In the genomic region with DNA sequence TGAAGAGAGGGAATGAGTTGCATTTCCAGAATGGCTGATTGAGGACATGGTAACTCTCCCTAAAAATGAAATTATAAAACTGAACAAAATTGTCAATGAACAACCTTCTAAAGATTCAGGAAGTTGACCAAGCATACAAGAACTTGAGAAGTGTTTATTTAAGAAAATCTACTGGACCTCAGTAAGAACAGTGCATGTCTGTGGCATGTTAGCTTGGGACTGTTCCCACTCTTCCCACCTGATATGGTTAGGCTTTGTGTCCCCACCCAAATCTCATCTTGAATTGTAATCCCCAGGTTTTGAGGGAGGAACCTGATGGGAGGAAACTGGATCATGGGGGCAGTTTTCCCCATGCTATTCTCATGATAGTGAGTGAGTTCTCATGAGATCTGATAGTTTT, we compare ENCODE assay signal across 25 cellular contexts. TPM values are rescaled to one million over a fixed set of nuclear protein-coding genes. Genes with fewer than 3 reads are reported as not detected.
DNase-seq lines count a peak whose midpoint lies in the region; ATAC-seq, FAIRE-seq and TF ChIP-seq lines count a peak whose summit lies in the region.
"Had no signal": no experiment of that assay in that cellular context is flagged by ENCODE, and none has a peak within 500 bp of the region (broad histone marks: within the 10 kb centered on the region; RNA-seq: fewer than 3 reads in every experiment).

No MANE protein-coding gene starts in this region.

- no peak overlapping the region for H3K23ac ChIP-seq in H9 (ENCODE audit: insufficient read length, low read depth, low read length)

- H3K36me3 ChIP-seq in HUES64 (ENCODE audit: insufficient read depth, low read length) (no peaks in the 10 kb centered on the region), brain microvascular endothelial cell (replicated peaks) (no peaks in the 10 kb centered on the region)
- H3K36me3 ChIP-seq: BE2C, BLaER1 had no signal

- no peak overlapping the region for H2BK20ac ChIP-seq in H9 (ENCODE audit: low read depth, low read length, poor library complexity, severe bottlenecking)

- no peaks in the 10 kb centered on the region for H3K23me2 ChIP-seq in H9 (ENCODE audit: insufficient read length, low read depth, low read length, poor library complexity, severe bottlenecking)

- H4K91ac ChIP-seq in H9 (ENCODE audit: insufficient read length, low read depth, low read length) = no peak overlapping the region

- H4K5ac ChIP-seq in H9 (ENCODE audit: insufficient read length, low read depth, low read length) = no peak overlapping the region

- no peak overlapping the region for H2BK15ac ChIP-seq in H9 (ENCODE audit: low read depth, low read length)

- no peak overlapping the region for H3K56ac ChIP-seq in H9 (ENCODE audit: insufficient read length, low read depth, low read length)

- no peak overlapping the region for H3K9ac ChIP-seq in H9 (ENCODE audit: extremely low read depth, insufficient read length, low read length)
- H3K9ac ChIP-seq in HUES64 (ENCODE audit: low read depth, low read length) = no peak overlapping the region
- H3K9ac ChIP-seq: BLaER1 had no signal

- no peak overlapping the region for H3T11ph ChIP-seq in H9 (ENCODE audit: low read length)

- H3K27me3 Mint-ChIP-seq in H9 (ENCODE audit: low read depth) = no peaks in the 10 kb centered on the region

- H3K18ac ChIP-seq in H9 (ENCODE audit: insufficient read length, low read depth, low read length) = no peak overlapping the region

- H2BK12ac ChIP-seq in H9 (ENCODE audit: insufficient read length, low read depth, low read length) = no peak overlapping the region

- peaks cover 11 to 23% (median 18%) of the 10 kb centered on the region in 3 experiments; a peak in 6 of 7 replicates for H3K36me3 Mint-ChIP-seq in H9 (ENCODE audit: insufficient read depth in 1 of 3, low read depth in 3 of 3)
- H3K36me3 Mint-ChIP-seq: CD8-positive, alpha-beta T cell had no signal

- H3K9me3 ChIP-seq in H9 (ENCODE audit: control insufficient read depth, low read depth, low read length) = peaks cover 5% of the 10 kb centered on the region
- peaks cover 14% of the 10 kb centered on the region for H3K9me3 ChIP-seq in HUES64 (ENCODE audit: insufficient read depth, low read depth, low read length)
- H3K9me3 ChIP-seq: BE2C, Caco-2 had no signal

- no peaks in the 10 kb centered on the region for H3K79me1 ChIP-seq in H9 (ENCODE audit: insufficient read depth, low read depth, low read length, poor library complexity, severe bottlenecking)

- no peak for ATAC-seq in GM21786 (IDR thresholded peaks at IDR 0.05; ENCODE audit: unreplicated experiment)
- ATAC-seq: CD8-positive, alpha-beta T cell had no signal

- H3K27ac ChIP-seq in H9 (ENCODE audit: insufficient read length, low read depth, low read length) (no peak overlapping the region), HUES64 (ENCODE audit: low read depth, low read length) (peak overlapping the region; percentile 28; the same call in 1 of the 2 replicates), brain microvascular endothelial cell (no peak overlapping the region)
- H3K27ac ChIP-seq: BLaER1 had no signal

- no peaks in the 10 kb centered on the region for H4K20me1 ChIP-seq in H9 (ENCODE audit: control insufficient read depth, insufficient read depth, insufficient read length)
- H4K20me1 ChIP-seq: BLaER1 had no signal

- H3K27me3 ChIP-seq in H9 (ENCODE audit: insufficient read depth, low read length) (no peaks in the 10 kb centered on the region), HUES64 (ENCODE audit: insufficient read depth, low read length) (no peaks in the 10 kb centered on the region), brain microvascular endothelial cell (replicated peaks) (no peaks in the 10 kb centered on the region)
- H3K27me3 ChIP-seq: BE2C, BLaER1 had no signal

- H3K14ac ChIP-seq in H9 (ENCODE audit: insufficient read depth, low read length) = no peak overlapping the region

- H2AK5ac ChIP-seq in H9 (ENCODE audit: insufficient read length, low read length) = no peak overlapping the region

- no peaks in the 10 kb centered on the region for H3K79me2 ChIP-seq in H9 (ENCODE audit: insufficient read depth, low read length)

- no peak overlapping the region for H2AFZ ChIP-seq in H9 (ENCODE audit: low read length)

- FAIRE-seq in H54 (lab: Jason Lieb, UNC) = no peak
- FAIRE-seq: A204.1, D721Med, G401.6, GM12891, GM19239 had no signal

- H2BK5ac ChIP-seq in H9 (ENCODE audit: insufficient read length, low read length) = no peak overlapping the region

- H3K4me3 ChIP-seq in HUES64 (ENCODE audit: low read length) (no peak overlapping the region), brain microvascular endothelial cell (ENCODE audit: low read depth, low read length) (no peak overlapping the region)
- H3K4me3 ChIP-seq: BLaER1 had no signal

- in situ Hi-C loops in brain microvascular endothelial cell (cut with HindIII; ENCODE audit: low pct_ligation_motif_present, low sequenced_read_pairs) = no loop called here

- TF ChIP-seq POLR2A in H54 (IDR thresholded peaks at IDR 0.05; ENCODE audit: low read depth, low read length) = no peak

- TF ChIP-seq CTCF in H9 (conservative IDR thresholded peaks at IDR 0.05) = no peak
- no peak for TF ChIP-seq CTCF in brain microvascular endothelial cell (IDR thresholded peaks at IDR 0.05; ENCODE audit: low read depth, low read length, missing control alignments)

- no peak overlapping the region for H3K4me3 Mint-ChIP-seq in H9
- H3K4me3 Mint-ChIP-seq: CD4-positive, alpha-beta T cell; CD8-positive, alpha-beta T cell had no signal

- no peak overlapping the region for H3K4ac ChIP-seq in H9 (ENCODE audit: low read depth, low read length)

- H3K9me3 Mint-ChIP-seq in H9 = peaks cover 17 to 18% of the 10 kb centered on the region in 2 experiments
- H3K9me3 Mint-ChIP-seq: CD8-positive, alpha-beta T cell had no signal

- H3K4me1 Mint-ChIP-seq in H9 = peaks cover 18 to 19% of the 10 kb centered on the region in 2 experiments

- no peak overlapping the region for H4K8ac ChIP-seq in H9 (replicated peaks; ENCODE audit: insufficient read length, low read depth, low read length)

- peak overlapping the region in 2 of 3 experiments; percentile 48 to 86; a peak in 2 of 7 replicates for H3K27ac Mint-ChIP-seq in H9
- H3K27ac Mint-ChIP-seq: CD4-positive, alpha-beta T cell; CD8-positive, alpha-beta T cell had no signal

- H2BK120ac ChIP-seq in H9 (ENCODE audit: low read depth, low read length, poor library complexity, severe bottlenecking) = no peak overlapping the region

- H3K4me2 ChIP-seq in H9 (ENCODE audit: insufficient read depth, insufficient read length, low read length) = no peak overlapping the region
- H3K4me2 ChIP-seq: BLaER1 had no signal

- no peak for DNase-seq in H9
- peak; percentile 2 for DNase-seq in brain microvascular endothelial cell
- no peak for DNase-seq in HUDEP-2 (lab: John Stamatoyannopoulos, UW; ENCODE audit: unreplicated experiment in 76 of 76)
- DNase-seq in H54 (ENCODE audit: insufficient read length, low spot score) = no peak
- no peak for DNase-seq in stimulated activated CD4-positive, alpha-beta T cell treated with anti-CD3 and anti-CD28 coated beads, Interleukin-2, amount 100 ng/mL, for 24 hours
- DNase-seq: 8988T; ACHN; BE2C; C1 segment of cervical spinal cord; Caco-2; Calu3; CD4-positive, alpha-beta T cell; CD8-positive, alpha-beta T cell; DMS79 treated with DMSO at 0.1 percent for 48 hours; GF-D8 had no signal

- no peaks in the 10 kb centered on the region for H3K4me1 ChIP-seq in H9 (ENCODE audit: insufficient read depth, low read length)
- peaks cover 13% of the 10 kb centered on the region; the same call in 1 of the 2 replicates for H3K4me1 ChIP-seq in HUES64 (ENCODE audit: insufficient read depth, low read length)
- H3K4me1 ChIP-seq: BE2C, Caco-2 had no signal

RNA-seq across cellular contexts. Expression of gene MS4A13, which starts 15.3 kb away (rescaled TPM):
- not detected in 2 replicates for total RNA-seq in H9 (2021)
- not detected for polyA plus RNA-seq in HUES64 (2013, experiment 1 of 2)
- polyA plus RNA-seq in HUES64 (2013, experiment 2 of 2) = not detected
- total RNA-seq: A673; Caco-2; Calu3; CD4-positive, alpha-beta T cell; CD8-positive, alpha-beta T cell had no signal
- polyA plus RNA-seq: AG04450 had no signal

RNA-seq across cellular contexts. Expression of gene MS4A12, which starts 37.9 kb away (rescaled TPM):
- total RNA-seq in H9 (2021) = not detected in 2 replicates
- not detected for polyA plus RNA-seq in HUES64 (2013, experiment 1 of 2)
- polyA plus RNA-seq in HUES64 (2013, experiment 2 of 2) = not detected
- total RNA-seq: A673; Caco-2; Calu3; CD4-positive, alpha-beta T cell; CD8-positive, alpha-beta T cell had no signal
- polyA plus RNA-seq: AG04450 had no signal
